Comparison of ENCODE assay signal across 7 cellular contexts in the genomic region with DNA sequence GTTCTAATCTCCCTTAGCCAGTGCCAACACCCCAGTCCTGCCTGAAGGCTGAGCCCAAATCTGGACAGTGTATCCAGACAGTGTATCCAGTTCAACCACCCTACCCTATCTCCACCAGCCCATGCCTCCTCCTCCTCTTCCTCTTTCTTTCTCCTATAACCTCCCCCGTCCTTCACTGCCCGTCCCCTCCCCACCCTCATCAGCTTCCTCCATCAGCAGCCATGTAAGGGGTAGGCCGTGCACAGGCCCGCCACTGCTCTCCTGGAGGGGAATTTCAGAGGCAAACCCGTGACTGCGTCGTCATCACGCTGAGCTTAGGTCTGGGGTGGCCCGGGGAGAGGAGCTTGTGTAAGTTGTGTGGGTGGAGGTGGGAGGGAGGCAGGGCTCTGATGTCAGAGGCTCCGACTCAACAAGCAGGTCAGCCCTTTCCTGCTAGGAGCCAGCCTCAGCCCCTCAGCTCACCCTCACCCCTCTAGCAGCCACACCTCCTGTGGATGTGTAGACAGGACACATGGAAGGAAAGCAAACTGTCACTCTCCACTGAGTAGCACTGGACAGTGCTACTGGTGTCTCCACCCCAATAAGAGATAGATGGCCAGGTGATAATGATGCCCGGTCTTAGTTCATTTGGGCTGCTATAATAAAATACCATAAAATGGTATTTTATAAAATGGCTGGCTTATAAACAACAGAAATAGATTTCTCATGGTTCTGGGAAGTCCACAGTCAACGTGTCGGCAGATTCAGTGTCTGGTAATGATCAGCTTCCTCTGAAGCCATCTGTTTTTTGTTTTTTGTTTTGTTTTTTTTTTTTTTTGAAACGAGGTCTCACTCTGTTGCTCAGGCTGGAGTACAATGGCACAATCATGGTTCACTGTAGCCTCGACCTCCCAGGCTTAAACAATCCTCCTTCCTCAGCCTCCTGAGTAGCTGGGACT. TPM values are rescaled to one million over a fixed set of nuclear protein-coding genes. Genes with fewer than 3 reads are reported as not detected.
DNase-seq lines count a peak whose midpoint lies in the region; ATAC-seq and TF ChIP-seq lines count a peak whose summit lies in the region.

No MANE protein-coding gene starts in this region.

- intact Hi-C loops in natural killer cell (cut with micrococcal nuclease) = loop anchor here (1.0 to 2.0 kb wide), 2 partner anchors 16 to 63 kb away; no protein-coding TSS in a partner anchor

- H3K4me1 Mint-ChIP-seq in natural killer cell = peaks cover 0 to 10% of the 10 kb centered on the region in 2 donors
- peaks cover 42% of the 10 kb centered on the region for H3K4me1 Mint-ChIP-seq in stimulated activated naive CD8-positive, alpha-beta T cell treated with anti-CD3 and anti-CD28 coated beads, Interleukin-15, Interleukin-2, amounts not matched to agents 100 ng/mL and 50 ng/mL, for 24 hours (ENCODE audit: low read depth)

- peak overlapping the region; percentile 48 for H3K27ac ChIP-seq in caudate nucleus (ENCODE audit: low read depth, low read length)

- ATAC-seq in GM19351 (IDR thresholded peaks at IDR 0.05; ENCODE audit: unreplicated experiment) (peak; percentile 96), HG03439 (IDR thresholded peaks at IDR 0.05; ENCODE audit: unreplicated experiment) (peak; percentile 92), natural killer cell (peak; percentile 86 to 97 (median 93))

- H3K9me3 Mint-ChIP-seq in natural killer cell = no peaks in the 10 kb centered on the region
- H3K9me3 Mint-ChIP-seq in stimulated activated naive CD8-positive, alpha-beta T cell treated with anti-CD3 and anti-CD28 coated beads, Interleukin-15, Interleukin-2, amounts not matched to agents 100 ng/mL and 50 ng/mL, for 24 hours = peaks cover 10% of the 10 kb centered on the region

- H3K4me3 Mint-ChIP-seq in natural killer cell = no peak overlapping the region
- H3K4me3 Mint-ChIP-seq in stimulated activated naive CD8-positive, alpha-beta T cell treated with anti-CD3 and anti-CD28 coated beads, Interleukin-15, Interleukin-2, amounts not matched to agents 100 ng/mL and 50 ng/mL, for 24 hours = peak overlapping the region; percentile 58

- TF ChIP-seq CTCF in natural killer cell (IDR thresholded peaks at IDR 0.05) = no peak

- DNase-seq in activated CD4-positive, CD25-positive, alpha-beta regulatory T cell treated with anti-CD3 and anti-CD28 coated beads, Interleukin-2, amount 50 U/mL, for 16 hours (ENCODE audit: low read depth, low spot score) = peak; percentile 63
- DNase-seq in caudate nucleus (lab: John Stamatoyannopoulos, UW) (peak in 36 of 61 donors; percentile 1 to 79 (median 31)), natural killer cell (peak; percentile 81), DMS153 (lab: John Stamatoyannopoulos, UW) (no peak)

- no peaks in the 10 kb centered on the region for H3K36me3 Mint-ChIP-seq in natural killer cell
- H3K36me3 Mint-ChIP-seq in stimulated activated naive CD8-positive, alpha-beta T cell treated with anti-CD3 and anti-CD28 coated beads, Interleukin-15, Interleukin-2, amounts not matched to agents 100 ng/mL and 50 ng/mL, for 24 hours (ENCODE audit: low read depth) = no peaks in the 10 kb centered on the region

- no peaks in the 10 kb centered on the region for H3K27me3 Mint-ChIP-seq in natural killer cell (ENCODE audit: low read depth in 2 of 2)
- no peaks in the 10 kb centered on the region for H3K27me3 Mint-ChIP-seq in stimulated activated naive CD8-positive, alpha-beta T cell treated with anti-CD3 and anti-CD28 coated beads, Interleukin-15, Interleukin-2, amounts not matched to agents 100 ng/mL and 50 ng/mL, for 24 hours

- H3K27ac Mint-ChIP-seq in natural killer cell = peak overlapping the region; percentile 66 to 85
- peak overlapping the region; percentile 89 for H3K27ac Mint-ChIP-seq in stimulated activated naive CD8-positive, alpha-beta T cell treated with anti-CD3 and anti-CD28 coated beads, Interleukin-15, Interleukin-2, amounts not matched to agents 100 ng/mL and 50 ng/mL, for 24 hours

RNA-seq across cellular contexts. Expression of gene IRF2BPL, which starts 50.4 kb away (rescaled TPM):
- total RNA-seq in natural killer cell = 10 to 100 TPM; 39.3 to 46.5 (median 46.3) TPM
